Comparison of ENCODE assay signal across 34 cellular contexts in the genomic region with DNA sequence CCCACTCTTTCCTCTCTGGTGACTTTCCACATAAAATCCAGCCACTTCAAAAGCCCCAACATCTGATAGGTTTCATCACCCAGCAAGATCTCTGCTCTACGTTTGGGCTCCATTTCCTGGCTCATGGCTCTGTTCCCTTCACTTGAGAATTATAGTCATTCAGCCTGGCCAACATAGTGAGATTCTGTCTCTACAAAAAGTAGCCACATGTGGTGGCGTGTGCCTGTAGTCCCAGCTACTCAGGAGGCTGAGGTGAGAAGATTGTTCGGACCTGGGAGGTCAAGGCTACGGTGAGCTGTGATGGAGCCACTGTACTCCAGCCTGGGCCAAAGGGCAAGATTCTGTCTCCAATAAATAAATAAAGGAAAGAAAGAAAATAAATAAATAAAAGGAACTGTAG.
"Had no signal": no experiment of that assay in that cellular context is flagged by ENCODE, and none has a peak within 500 bp of the region (broad histone marks: within the 10 kb centered on the region; RNA-seq: fewer than 3 reads in every experiment).

No MANE protein-coding gene starts in this region.

- H3K4me3 ChIP-seq: MG63 had no signal

- H3K9me3 ChIP-seq: MG63 had no signal

- H3K36me3 ChIP-seq: MG63 had no signal

- DNase-seq: Karpas-422, Kasumi-1, MG63, MM.1S, MV-4-11, NCI-H1048, NCI-H1092, NCI-H1092 treated with DMSO at 0.1 percent for 48 hours, NCI-H1105, NCI-H1105 treated with DMSO at 0.1 percent for 48 hours, NCI-H1417, NCI-H1417 treated with DMSO at 0.1 percent for 48 hours, NCI-H1436, NCI-H1436 treated with DMSO at 0.1 percent for 48 hours, NCI-H146, NCI-H1694, NCI-H1694 treated with DMSO at 0.1 percent for 48 hours, NCI-H187, NCI-H187 treated with DMSO at 0.1 percent for 48 hours, NCI-H1930, NCI-H2029, NCI-H2029 treated with DMSO at 0.1 percent for 48 hours, NCI-H2081, NCI-H2081 treated with DMSO at 0.1 percent for 48 hours, NCI-H2107, NCI-H2171, NCI-H2171 treated with DMSO at 0.1 percent for 48 hours, NCI-H2227 treated with DMSO at 0.1 percent for 48 hours, NCI-H226, NCI-H345, NCI-H446, NCI-H446 treated with DMSO at 0.1 percent for 48 hours, NCI-H510A, NCI-H510A treated with DMSO at 0.1 percent for 48 hours had no signal

- H3K27me3 ChIP-seq: MG63 had no signal
